1 cellular context compared by ENCODE assay signal in the genomic region with DNA sequence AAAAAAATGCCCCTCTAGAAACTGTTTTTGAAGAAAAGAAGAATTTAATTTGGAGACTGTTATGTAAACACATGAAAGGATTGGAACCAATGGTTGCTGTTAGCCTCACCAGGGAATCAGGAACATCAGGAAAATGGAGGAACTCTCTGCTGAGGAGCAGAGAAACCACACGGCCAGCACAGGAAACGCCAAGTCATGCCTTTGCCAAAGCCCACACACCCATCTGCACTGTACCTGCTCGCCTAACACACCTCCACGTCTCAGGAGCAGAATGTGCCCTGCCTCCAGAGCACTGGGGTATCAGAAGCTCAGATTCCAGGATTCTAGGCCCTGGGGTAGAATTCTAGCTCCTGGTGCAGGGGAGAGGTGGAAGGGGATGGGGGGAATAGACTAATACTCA.
TF ChIP-seq lines count a peak whose summit lies in the region.

No MANE protein-coding gene starts in this region.

TF ChIP-seq in HepG2, 621 proteins besides CTCF, POLR2A, EP300 and RAD21:
- TF ChIP-seq HCFC1 (IDR thresholded peaks at IDR 0.05; ENCODE audit: low read depth, low read length) (no peak), NFE2 (CRISPR knock-in tag; IDR thresholded peaks at IDR 0.05) (peak; percentile 49; the same call in 1 of the 2 replicates), NFE2L2 (IDR thresholded peaks at IDR 0.05; ENCODE audit: low read length) (peak; percentile 57; the same call in 1 of the 2 replicates)
- TF ChIP-seq, protein P1, sequence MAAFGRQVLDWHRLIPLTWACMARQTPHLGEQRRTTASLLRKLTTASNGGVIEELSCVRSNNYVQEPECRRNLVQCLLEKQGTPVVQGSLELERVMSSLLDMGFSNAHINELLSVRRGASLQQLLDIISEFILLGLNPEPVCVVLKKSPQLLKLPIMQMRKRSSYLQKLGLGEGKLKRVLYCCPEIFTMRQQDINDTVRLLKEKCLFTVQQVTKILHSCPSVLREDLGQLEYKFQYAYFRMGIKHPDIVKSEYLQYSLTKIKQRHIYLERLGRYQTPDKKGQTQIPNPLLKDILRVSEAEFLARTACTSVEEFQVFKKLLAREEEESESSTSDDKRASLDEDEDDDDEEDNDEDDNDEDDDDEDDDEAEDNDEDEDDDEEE (CRISPR knock-in tag; IDR thresholded peaks at IDR 0.05), result no peak
